ENCODE assay signal across 9 cellular contexts in the genomic region with DNA sequence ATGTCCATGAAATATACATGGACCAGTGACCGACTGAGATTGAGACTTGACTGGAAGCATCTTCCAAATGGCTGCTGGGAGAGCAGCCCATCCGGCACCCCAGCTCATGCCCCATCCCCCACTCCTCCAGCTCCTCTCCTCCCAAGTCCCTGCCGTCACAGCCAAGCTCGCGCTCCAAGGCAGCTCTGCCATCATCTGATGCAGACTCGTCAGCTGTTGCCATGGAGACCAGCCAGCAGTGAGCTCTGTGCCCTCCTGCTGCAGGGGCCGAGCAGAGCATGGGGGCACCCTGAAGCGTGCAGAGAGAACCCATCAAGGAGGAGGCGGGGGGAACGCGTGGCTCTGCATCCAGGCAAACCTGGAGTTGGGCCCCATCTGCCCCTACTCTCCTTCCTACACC.
DNase-seq lines count a peak whose midpoint lies in the region; ATAC-seq, FAIRE-seq and TF ChIP-seq lines count a peak whose summit lies in the region.
"Had no signal": no experiment of that assay in that cellular context is flagged by ENCODE, and none has a peak within 500 bp of the region (broad histone marks: within the 10 kb centered on the region; RNA-seq: fewer than 3 reads in every experiment).

No MANE protein-coding gene starts in this region.

- TF ChIP-seq CTCF in K562 (IDR thresholded peaks at IDR 0.05 in 2 of 3, conservative IDR thresholded peaks at IDR 0.05 in 1 of 3; ENCODE audit: insufficient read depth in 2 of 3, low read depth in 1 of 3, low read length in 3 of 3) (no peak), neural cell (IDR thresholded peaks at IDR 0.05; ENCODE audit: poor library complexity, severe bottlenecking) (no peak), osteoblast (IDR thresholded peaks at IDR 0.05; ENCODE audit: extremely low read depth, low read depth, low read length) (no peak), Caco-2 (IDR thresholded peaks at IDR 0.05; ENCODE audit: insufficient read depth in 1 of 2, low read depth in 1 of 2, low read length in 1 of 2, severe bottlenecking in 1 of 2, unreplicated experiment in 1 of 2) (no peak)

- no peak overlapping the region for H2AFZ ChIP-seq in K562 (ENCODE audit: low read depth, low read length)
- peak overlapping the region; percentile 34 for H2AFZ ChIP-seq in neural cell (ENCODE audit: low read depth, low read length)
- no peak overlapping the region for H2AFZ ChIP-seq in osteoblast (ENCODE audit: low read length)

- peaks cover 21% of the 10 kb centered on the region for H3K4me1 Mint-ChIP-seq in Caco-2 (ENCODE audit: low read depth, unreplicated experiment)

- in situ Hi-C loops in K562 (cut with MboI), result no loop called here

- CTCF ChIA-PET in K562 (lab: Yijun Ruan, JAX; ENCODE audit: low intra/inter-chr PET ratio), result no interaction called here
- CTCF ChIA-PET in Caco-2 (lab: Charles Lee), result no interaction called here

- peaks cover 3% of the 10 kb centered on the region for H3K36me3 Mint-ChIP-seq in Caco-2 (ENCODE audit: insufficient read depth, unreplicated experiment)

- no peaks in the 10 kb centered on the region for H3K9me1 ChIP-seq in K562 (ENCODE audit: control insufficient read depth, insufficient read depth, low read length)

- H3K27me3 ChIP-seq in K562 (ENCODE audit: control insufficient read depth in 2 of 2, insufficient read depth in 2 of 2, low read length in 2 of 2) (peaks cover 15 to 54% of the 10 kb centered on the region in 2 experiments; a peak in 4 of 5 replicates), neural cell (ENCODE audit: insufficient read depth, low read depth, low read length) (no peaks in the 10 kb centered on the region), osteoblast (ENCODE audit: insufficient read depth, low read length) (peaks cover 27% of the 10 kb centered on the region), Caco-2 (replicated peaks; ENCODE audit: control insufficient read depth, insufficient read depth, low read length) (peaks cover 6% of the 10 kb centered on the region)

- no peak overlapping the region for H3K9ac ChIP-seq in K562 (ENCODE audit: insufficient read depth in 1 of 2, low read depth in 2 of 2, low read length in 2 of 2)
- peak overlapping the region; percentile 73 for H3K9ac ChIP-seq in neural cell (ENCODE audit: low read length)

- H3K4me2 ChIP-seq in K562 (ENCODE audit: insufficient read depth, low read length) (no peak overlapping the region), neural cell (ENCODE audit: low read length) (peak overlapping the region; percentile 35), osteoblast (ENCODE audit: insufficient read depth, low read length) (no peak overlapping the region)

- FAIRE-seq in K562 (lab: Jason Lieb, UNC), result no peak

- TF ChIP-seq RAD21 in K562 (CRISPR knock-in tag; conservative IDR thresholded peaks at IDR 0.05 in 1 of 2, IDR thresholded peaks at IDR 0.05 in 1 of 2) (no peak), neural cell (conservative IDR thresholded peaks at IDR 0.05) (peak; percentile 74)

- H3K79me2 ChIP-seq in K562 (ENCODE audit: control insufficient read depth, insufficient read depth, low read length), result no peaks in the 10 kb centered on the region
- H3K79me2 ChIP-seq in neural cell (replicated peaks; ENCODE audit: insufficient read depth, low read length), result no peaks in the 10 kb centered on the region
- no peaks in the 10 kb centered on the region for H3K79me2 ChIP-seq in osteoblast (ENCODE audit: insufficient read depth, low read length)

- TF ChIP-seq POLR2A in K562 (conservative IDR thresholded peaks at IDR 0.05), result no peak

- ATAC-seq in K562 (no peak), HG03432 (IDR thresholded peaks at IDR 0.05; ENCODE audit: unreplicated experiment) (no peak)

- no peaks in the 10 kb centered on the region for H3K9me3 Mint-ChIP-seq in Caco-2 (ENCODE audit: unreplicated experiment)

- H3K9me2 ChIP-seq in neural cell (ENCODE audit: insufficient read depth, low read length), result no peaks in the 10 kb centered on the region

- H3F3A ChIP-seq in neural cell (ENCODE audit: insufficient read depth, low read length, poor library complexity, severe bottlenecking), result no peaks in the 10 kb centered on the region

- no peak overlapping the region for H3K27ac Mint-ChIP-seq in Caco-2 (ENCODE audit: unreplicated experiment)

- TF ChIP-seq EP300 in K562 (IDR thresholded peaks at IDR 0.05; ENCODE audit: low read length) (no peak), neural cell (conservative IDR thresholded peaks at IDR 0.05; ENCODE audit: poor library complexity, severe bottlenecking) (peak; percentile 95)

- no peaks in the 10 kb centered on the region for H4K20me1 ChIP-seq in K562 (replicated peaks; ENCODE audit: control insufficient read depth, insufficient read depth, low read length)
- H4K20me1 ChIP-seq in neural cell (ENCODE audit: insufficient read depth), result no peaks in the 10 kb centered on the region
- peaks cover 9% of the 10 kb centered on the region for H4K20me1 ChIP-seq in osteoblast (ENCODE audit: insufficient read depth, low read length)

- POLR2A ChIA-PET in K562 (lab: Yijun Ruan, JAX), result interaction anchor here (1.5 kb wide), 1 partner anchor 18 kb away, joined by 4 read pairs; no protein-coding TSS in a partner anchor
- POLR2A ChIA-PET in Caco-2 (lab: Charles Lee), result no interaction called here

- no peaks in the 10 kb centered on the region for H3K9me3 ChIP-seq in K562 (replicated peaks; ENCODE audit: control insufficient read depth, insufficient read depth, low read depth, low read length)
- no peaks in the 10 kb centered on the region for H3K9me3 ChIP-seq in neural cell (ENCODE audit: low read length)
- H3K9me3 ChIP-seq in osteoblast (ENCODE audit: low read depth, low read length), result no peaks in the 10 kb centered on the region
- H3K9me3 ChIP-seq in Caco-2, result no peaks in the 10 kb centered on the region

- BruUV-seq in K562 (replicated peaks; lab: Mats Ljungman, UMichigan) (no TSS peak), Caco-2 (replicated peaks; lab: Mats Ljungman, UMichigan) (no TSS peak)

- peaks cover 31% of the 10 kb centered on the region for H3K27me3 Mint-ChIP-seq in Caco-2 (ENCODE audit: insufficient read depth, unreplicated experiment)

- WGBS in K562 (ENCODE audit: insufficient coverage, low coverage, missing lambda C conversion rate), result 7% methylated on average over 10 of the region's 11 CpGs

- intact Hi-C loops in K562 (cut with micrococcal nuclease), result loop anchor here (10.0 kb wide), 1 partner anchor 49 kb away; no protein-coding TSS in a partner anchor
- intact Hi-C loops in Caco-2 (cut with micrococcal nuclease; ENCODE audit: unreplicated experiment), result loop anchor here (10.0 kb wide), 1 partner anchor 131 kb away; no protein-coding TSS in a partner anchor

- H3K4me3 ChIP-seq in K562, result no peak overlapping the region
- peak overlapping the region; percentile 50 for H3K4me3 ChIP-seq in neural cell (ENCODE audit: low read length)
- no peak overlapping the region for H3K4me3 ChIP-seq in osteoblast (ENCODE audit: insufficient read depth, low read length)
- H3K4me3 ChIP-seq in Caco-2 (ENCODE audit: low read depth, low read length), result no peak overlapping the region

- no peak overlapping the region for H3K4me3 Mint-ChIP-seq in Caco-2 (ENCODE audit: unreplicated experiment)

- no peak overlapping the region for H3K27ac ChIP-seq in K562 (ENCODE audit: extremely low read depth, low read depth, low read length)
- H3K27ac ChIP-seq in neural cell (ENCODE audit: low read length), result peak overlapping the region; percentile 95
- no peak overlapping the region for H3K27ac ChIP-seq in osteoblast (ENCODE audit: low read depth, low read length)
- H3K27ac ChIP-seq: 22Rv1 had no signal

- no peaks in the 10 kb centered on the region for H3K36me3 ChIP-seq in K562 (ENCODE audit: control insufficient read depth, insufficient read depth, low read length)
- H3K36me3 ChIP-seq in neural cell (ENCODE audit: insufficient read depth, low read length), result no peaks in the 10 kb centered on the region
- no peaks in the 10 kb centered on the region for H3K36me3 ChIP-seq in osteoblast (ENCODE audit: insufficient read depth, low read length)
- no peaks in the 10 kb centered on the region for H3K36me3 ChIP-seq in Caco-2 (ENCODE audit: control insufficient read depth, insufficient read depth, low read length)

- peak; percentile 6 for DNase-seq in DMS153 (lab: John Stamatoyannopoulos, UW)
- no peak for DNase-seq in DMS153 treated with DMSO at 0.1 percent for 48 hours (lab: John Stamatoyannopoulos, UW; ENCODE audit: unreplicated experiment)
- DNase-seq in NCI-H2171 treated with DMSO at 0.1 percent for 48 hours (lab: John Stamatoyannopoulos, UW), result peak; percentile 91
- no peak for DNase-seq in K562 (ENCODE audit: extremely low read depth in 1 of 4, low spot score in 3 of 4)
- no peak for DNase-seq in osteoblast (ENCODE audit: insufficient read length, low spot score, missing footprints)
- DNase-seq in Caco-2, result no peak

- H3K4me1 ChIP-seq in K562 (replicated peaks in 1 of 2; ENCODE audit: control insufficient read depth in 2 of 2, insufficient read depth in 2 of 2, low read length in 2 of 2), result peaks cover 31 to 44% of the 10 kb centered on the region in 2 experiments
- peaks cover 33% of the 10 kb centered on the region for H3K4me1 ChIP-seq in osteoblast (ENCODE audit: insufficient read depth, low read length)
- peaks cover 14% of the 10 kb centered on the region; the same call in 1 of the 2 replicates for H3K4me1 ChIP-seq in Caco-2

TF ChIP-seq in K562, 482 proteins besides CTCF, POLR2A, EP300 and RAD21 (continues in another document):
- TF ChIP-seq ZNF75A (CRISPR knock-in tag; IDR thresholded peaks at IDR 0.05) (no peak), TEAD1 (CRISPR knock-in tag; IDR thresholded peaks at IDR 0.05) (no peak), ATF7 (IDR thresholded peaks at IDR 0.05) (no peak), CTBP1 (IDR thresholded peaks at IDR 0.05; ENCODE audit: borderline replicate concordance) (0 out of 2 replicates have a peak, but pooled peaks have one; percentile 25), RCOR1 (IDR thresholded peaks at IDR 0.05; ENCODE audit: borderline replicate concordance in 1 of 2, low read depth in 2 of 2, low read length in 2 of 2) (0 out of 4 replicates have a peak, but pooled peaks of 1 of the 2 experiments have one; percentile 9)

TF ChIP-seq in neural cell, 6 proteins besides CTCF, POLR2A, EP300 and RAD21 (continues in another document):
- TF ChIP-seq EZH2 (IDR thresholded peaks at IDR 0.05; ENCODE audit: borderline replicate concordance, insufficient read depth, low read length, poor library complexity, severe bottlenecking) (no peak), POLR2AphosphoS5 (IDR thresholded peaks at IDR 0.05) (peak; percentile 89)

Comparison
In these comparisons a context has a peak if more than half of its experiments do, and no peak if none do; other contexts are left out.
1. DNase-seq: peak in DMS153 (single experiment) and NCI-H2171 treated with DMSO at 0.1 percent for 48 hours (single experiment); none in DMS153 treated with DMSO at 0.1 percent for 48 hours (single experiment), K562 (0 of 4), osteoblast (single experiment) and Caco-2 (0 of 2).